14 cellular contexts compared by ENCODE assay signal in genomic region chr6:166579234-166579575, GRCh38. TPM values are rescaled to one million over a fixed set of nuclear protein-coding genes. Genes with fewer than 3 reads are reported as not detected.
DNase-seq lines count a peak whose midpoint lies in the region; ATAC-seq and TF ChIP-seq lines count a peak whose summit lies in the region.
"Had no signal": no experiment of that assay in that cellular context is flagged by ENCODE, and none has a peak within 500 bp of the region (broad histone marks: within the 10 kb centered on the region; RNA-seq: fewer than 3 reads in every experiment).

No MANE protein-coding gene starts in this region.

- no peak overlapping the region for H2BK120ac ChIP-seq in H9 (ENCODE audit: low read depth, low read length, poor library complexity, severe bottlenecking)

- intact Hi-C loops in A673 (cut with micrococcal nuclease; ENCODE audit: unreplicated experiment) (no loop called here), left lung (cut with DNase I) (no loop called here)

- H4K20me1 ChIP-seq in H9 (ENCODE audit: control insufficient read depth, insufficient read depth, insufficient read length) = no peaks in the 10 kb centered on the region

- H3K27me3 Mint-ChIP-seq in H9 (ENCODE audit: low read depth) = no peaks in the 10 kb centered on the region
- H3K27me3 Mint-ChIP-seq: CD4-positive, alpha-beta memory T cell; IgD-negative memory B cell had no signal

- H2AK5ac ChIP-seq in H9 (ENCODE audit: insufficient read length, low read length) = no peak overlapping the region

- no peak overlapping the region for H3K4me2 ChIP-seq in H9 (ENCODE audit: insufficient read depth, insufficient read length, low read length)
- H3K4me2 ChIP-seq: GM23338 had no signal

- H3K18ac ChIP-seq in H9 (ENCODE audit: insufficient read length, low read depth, low read length) = no peak overlapping the region

- H3K56ac ChIP-seq in H9 (ENCODE audit: insufficient read length, low read depth, low read length) = no peak overlapping the region

- H4K91ac ChIP-seq in H9 (ENCODE audit: insufficient read length, low read depth, low read length) = no peak overlapping the region

- H3K79me2 ChIP-seq in H9 (ENCODE audit: insufficient read depth, low read length) = no peaks in the 10 kb centered on the region

- H2BK15ac ChIP-seq in H9 (ENCODE audit: low read depth, low read length) = no peak overlapping the region

- no peak overlapping the region for H2BK5ac ChIP-seq in H9 (ENCODE audit: insufficient read length, low read length)

- TF ChIP-seq CTCF in A673 (conservative IDR thresholded peaks at IDR 0.05; ENCODE audit: low read depth, low read length) (no peak), H9 (conservative IDR thresholded peaks at IDR 0.05) (no peak), left lung (IDR thresholded peaks at IDR 0.05) (no peak)

- no peak overlapping the region for H2AFZ ChIP-seq in H9 (ENCODE audit: low read length)
- H2AFZ ChIP-seq: GM23338 had no signal

- H3T11ph ChIP-seq in H9 (ENCODE audit: low read length) = no peak overlapping the region

- H3K23ac ChIP-seq in H9 (ENCODE audit: insufficient read length, low read depth, low read length) = no peak overlapping the region

- H3K9ac ChIP-seq in H9 (ENCODE audit: extremely low read depth, insufficient read length, low read length) = no peak overlapping the region

- no peaks in the 10 kb centered on the region for H3K9me3 ChIP-seq in A673 (ENCODE audit: low read depth, low read length, poor library complexity, severe bottlenecking)
- no peaks in the 10 kb centered on the region for H3K9me3 ChIP-seq in H9 (ENCODE audit: control insufficient read depth, low read depth, low read length)
- H3K9me3 ChIP-seq in left lung = peaks cover 0 to 6% of the 10 kb centered on the region in 2 donors
- H3K9me3 ChIP-seq: BE2C had no signal

- H3K4me3 Mint-ChIP-seq in H9 = no peak overlapping the region
- H3K4me3 Mint-ChIP-seq: CD4-positive, alpha-beta memory T cell; GM23338; IgD-negative memory B cell had no signal

- peaks cover 6 to 10% of the 10 kb centered on the region in 2 experiments; a peak in 3 of 4 replicates for H3K4me1 Mint-ChIP-seq in H9
- H3K4me1 Mint-ChIP-seq: CD4-positive, alpha-beta memory T cell; IgD-negative memory B cell had no signal

- no peak overlapping the region for H2BK12ac ChIP-seq in H9 (ENCODE audit: insufficient read length, low read depth, low read length)

- H3K4me3 ChIP-seq in A673 (ENCODE audit: low read depth, low read length, poor library complexity, severe bottlenecking) (no peak overlapping the region), left lung (no peak overlapping the region)
- H3K4me3 ChIP-seq: GM23338 had no signal

- POLR2A ChIA-PET in A673 (lab: Charles Lee; ENCODE audit: low non-redundant PET) = no interaction called here

- no CpG with 5 or more reads among the region's 4 CpGs for WGBS in H9 (ENCODE audit: extremely low coverage, insufficient read length, low lambda C conversion rate)

- H3K79me1 ChIP-seq in H9 (ENCODE audit: insufficient read depth, low read depth, low read length, poor library complexity, severe bottlenecking) = no peaks in the 10 kb centered on the region

- H3K9me3 Mint-ChIP-seq in H9 = peaks cover 20 to 32% of the 10 kb centered on the region in 2 experiments

- no peaks in the 10 kb centered on the region for H3K36me3 ChIP-seq in A673 (ENCODE audit: insufficient read depth, low read length, poor library complexity, severe bottlenecking)
- H3K36me3 ChIP-seq in left lung = peaks cover 0 to 4% of the 10 kb centered on the region in 2 donors

- BruUV-seq in A673 (replicated peaks; lab: Mats Ljungman, UMichigan) = no TSS peak

- peaks cover 21 to 31% (median 28%) of the 10 kb centered on the region in 3 experiments for H3K36me3 Mint-ChIP-seq in H9 (ENCODE audit: insufficient read depth in 1 of 3, low read depth in 3 of 3)

- H3K14ac ChIP-seq in H9 (ENCODE audit: insufficient read depth, low read length) = no peak overlapping the region

- ATAC-seq in left lung (peak; percentile 48), HG02870 (IDR thresholded peaks at IDR 0.05; ENCODE audit: unreplicated experiment) (no peak), HG03439 (IDR thresholded peaks at IDR 0.05; ENCODE audit: unreplicated experiment) (no peak)
- ATAC-seq: GM23338 had no signal

- no peak overlapping the region for H4K5ac ChIP-seq in H9 (ENCODE audit: insufficient read length, low read depth, low read length)

- CTCF ChIA-PET in A673 (lab: Charles Lee) = no interaction called here

- H3K27ac ChIP-seq in A673 (ENCODE audit: low read depth, low read length, poor library complexity, severe bottlenecking) (no peak overlapping the region), H9 (ENCODE audit: insufficient read length, low read depth, low read length) (no peak overlapping the region), left lung (no peak overlapping the region)
- H3K27ac ChIP-seq: C4-2B had no signal

- H3K27me3 ChIP-seq in A673 (replicated peaks; ENCODE audit: insufficient read depth, low read depth, low read length, poor library complexity) = no peaks in the 10 kb centered on the region
- H3K27me3 ChIP-seq in H9 (ENCODE audit: insufficient read depth, low read length) = no peaks in the 10 kb centered on the region
- H3K27me3 ChIP-seq in left lung = no peaks in the 10 kb centered on the region
- H3K27me3 ChIP-seq: BE2C had no signal

- H3K4me1 ChIP-seq in A673 (ENCODE audit: insufficient read depth, low read length, poor library complexity, severe bottlenecking) (peaks cover 33% of the 10 kb centered on the region), H9 (ENCODE audit: insufficient read depth, low read length) (peaks cover 3% of the 10 kb centered on the region; the same call in 1 of the 2 replicates), left lung (peaks cover 0 to 14% of the 10 kb centered on the region in 2 donors)
- H3K4me1 ChIP-seq: BE2C had no signal

- no peak overlapping the region for H3K27ac Mint-ChIP-seq in H9
- H3K27ac Mint-ChIP-seq: CD4-positive, alpha-beta memory T cell; GM23338; IgD-negative memory B cell had no signal

- no peak overlapping the region for H3K4ac ChIP-seq in H9 (ENCODE audit: low read depth, low read length)

- DNase-seq in A673 (ENCODE audit: low spot score) (peak; percentile 37), H9 (peak; percentile 9), cerebellar nuclear complex (lab: John Stamatoyannopoulos, UW) (peak; percentile 6 to 59), left lung (no peak)
- no peak for DNase-seq in stimulated activated CD4-positive, alpha-beta T cell treated with anti-CD3 and anti-CD28 coated beads, Interleukin-12 subunit alpha, Interleukin-12 subunit beta, amount 100 ng/mL, for 4 hours
- DNase-seq: BE2C; CD4-positive, alpha-beta memory T cell; DMS53; H7 had no signal

- no peak overlapping the region for H2BK20ac ChIP-seq in H9 (ENCODE audit: low read depth, low read length, poor library complexity, severe bottlenecking)

- H4K8ac ChIP-seq in H9 (replicated peaks; ENCODE audit: insufficient read length, low read depth, low read length) = no peak overlapping the region

- no peaks in the 10 kb centered on the region for H3K23me2 ChIP-seq in H9 (ENCODE audit: insufficient read length, low read depth, low read length, poor library complexity, severe bottlenecking)

RNA-seq across cellular contexts. Expression of gene RAMACL, which starts 7.3 kb away (rescaled TPM):
- total RNA-seq in A673 (2021) = 0.77 and 2.2 TPM in 2 replicates
- 0.28 and 0.29 TPM in 2 replicates for total RNA-seq in H9 (2021)
- total RNA-seq in left lung = 1 to 10 TPM; 3.2 to 6.0 TPM
- total RNA-seq: H7 had no signal

RNA-seq across cellular contexts. Expression of gene RPS6KA2, which starts 47.8 kb away (rescaled TPM):
- total RNA-seq in A673 (2021) = 30.1 and 37.8 TPM in 2 replicates
- total RNA-seq in H9 (2021) = 10.4 and 12.3 TPM in 2 replicates
- total RNA-seq in left lung = 100 to 1,000 TPM; 126 to 160 TPM

Comparison
In these comparisons a context has a peak if more than half of its experiments do, and no peak if none do; other contexts are left out.
1. DNase-seq: peak in A673 (single experiment), H9 (single experiment) and cerebellar nuclear complex (2 of 2); none in left lung (0 of 2) and stimulated activated CD4-positive, alpha-beta T cell treated with anti-CD3 and anti-CD28 coated beads, Interleukin-12 subunit alpha, Interleukin-12 subunit beta, amount 100 ng/mL, for 4 hours (single experiment).